Comparison of ENCODE assay signal across 8 cellular contexts in the genomic region with DNA sequence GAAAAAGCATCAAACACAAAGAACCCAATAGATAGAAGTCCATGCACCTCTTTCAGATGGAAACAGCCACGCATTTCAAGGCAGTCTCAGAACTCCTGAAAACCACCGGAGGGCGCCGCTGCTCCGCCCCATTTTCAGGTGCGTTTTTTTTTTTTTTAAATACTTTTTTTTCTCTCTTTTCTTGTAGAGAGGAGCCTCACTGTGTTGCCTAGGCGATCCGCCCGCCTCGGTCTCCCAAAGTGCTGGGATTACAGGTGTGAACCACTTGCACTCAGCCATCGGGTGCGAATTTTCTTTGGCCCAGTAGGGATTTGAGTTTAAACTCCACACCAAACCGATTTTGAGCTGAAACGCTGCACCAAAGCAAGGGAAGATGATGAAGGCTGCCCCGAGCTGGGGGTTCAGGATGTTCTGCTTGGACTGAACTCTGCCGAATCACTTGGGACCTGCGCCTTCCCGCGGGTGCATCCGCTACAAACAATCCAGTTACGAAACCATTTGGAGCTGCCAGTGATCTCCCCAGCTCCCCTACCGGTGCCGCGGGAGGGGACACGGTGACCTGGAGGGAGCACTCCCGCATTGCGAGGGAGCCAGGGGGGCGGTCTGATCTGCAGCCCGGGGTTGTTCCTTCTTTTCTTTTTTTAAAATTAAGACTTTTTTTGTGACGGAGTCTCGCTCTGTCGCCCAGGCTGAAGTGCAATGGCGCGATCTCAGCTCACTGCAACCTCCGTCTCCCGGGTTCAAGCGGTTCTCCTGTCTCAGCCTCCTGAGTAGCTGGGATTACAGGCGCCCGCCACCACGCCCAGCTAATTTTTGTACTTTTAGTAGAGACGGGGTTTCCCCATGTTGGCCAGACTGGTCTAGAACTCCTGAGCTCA. TPM values are rescaled to one million over a fixed set of nuclear protein-coding genes. Genes with fewer than 3 reads are reported as not detected.
A peak's percentile ranks its signal among the peaks of the same experiment; 100 is the strongest.
DNase-seq lines count a peak whose midpoint lies in the region; ATAC-seq, FAIRE-seq and TF ChIP-seq lines count a peak whose summit lies in the region.

No MANE protein-coding gene starts in this region.

- H3K4me3 ChIP-seq in WI38 (ENCODE audit: low read depth, low read length) (peak overlapping the region; percentile 80), kidney epithelial cell (ENCODE audit: low read depth, low read length) (peak overlapping the region; percentile 54)

- no peak for TF ChIP-seq POLR2A in H54 (IDR thresholded peaks at IDR 0.05; ENCODE audit: low read depth, low read length)

- peak; percentile 52 for TF ChIP-seq CTCF in WI38 (IDR thresholded peaks at IDR 0.05; ENCODE audit: low read depth, low read length)
- peak; percentile 82 for TF ChIP-seq CTCF in kidney epithelial cell (IDR thresholded peaks at IDR 0.05; ENCODE audit: insufficient read depth, low read length, poor library complexity, severe bottlenecking)

- DNase-seq in DMS153 (lab: John Stamatoyannopoulos, UW) (peak; percentile 5), H54 (ENCODE audit: insufficient read length, low spot score) (peak; percentile 30), NCI-H146 (lab: John Stamatoyannopoulos, UW) (peak; percentile 68), kidney epithelial cell (ENCODE audit: low read depth) (no peak)
- peak; percentile 55 for DNase-seq in central memory CD4-positive, alpha-beta T cell
- DNase-seq in stimulated activated CD4-positive, alpha-beta T cell treated with anti-CD3 and anti-CD28 coated beads, Interleukin-1b, Interleukin-23, amount 100 ng/mL, for 1 hour (ENCODE audit: low read depth in 2 of 2), result peak; percentile 17

- H3K27me3 ChIP-seq in kidney epithelial cell (ENCODE audit: control insufficient read depth, insufficient read depth, low read length), result no peaks in the 10 kb centered on the region

- no peak for ATAC-seq in HG02642 (IDR thresholded peaks at IDR 0.05; ENCODE audit: poor library complexity, unreplicated experiment)

- FAIRE-seq in H54 (lab: Jason Lieb, UNC), result no peak

- H3K36me3 ChIP-seq in kidney epithelial cell (ENCODE audit: control insufficient read depth, insufficient read depth, low read length), result peaks cover 4% of the 10 kb centered on the region

RNA-seq across cellular contexts. Expression of a gene that starts 1.4 kb away (rescaled TPM):
- 52.2 and 59.9 TPM in 2 replicates for total RNA-seq in kidney epithelial cell

RNA-seq across cellular contexts. Expression of a gene that starts 33.0 kb away (rescaled TPM):
- total RNA-seq in kidney epithelial cell, result 5.7 and 8.1 TPM in 2 replicates
